Comparison of ENCODE assay signal across 1 cellular context in the genomic region with DNA sequence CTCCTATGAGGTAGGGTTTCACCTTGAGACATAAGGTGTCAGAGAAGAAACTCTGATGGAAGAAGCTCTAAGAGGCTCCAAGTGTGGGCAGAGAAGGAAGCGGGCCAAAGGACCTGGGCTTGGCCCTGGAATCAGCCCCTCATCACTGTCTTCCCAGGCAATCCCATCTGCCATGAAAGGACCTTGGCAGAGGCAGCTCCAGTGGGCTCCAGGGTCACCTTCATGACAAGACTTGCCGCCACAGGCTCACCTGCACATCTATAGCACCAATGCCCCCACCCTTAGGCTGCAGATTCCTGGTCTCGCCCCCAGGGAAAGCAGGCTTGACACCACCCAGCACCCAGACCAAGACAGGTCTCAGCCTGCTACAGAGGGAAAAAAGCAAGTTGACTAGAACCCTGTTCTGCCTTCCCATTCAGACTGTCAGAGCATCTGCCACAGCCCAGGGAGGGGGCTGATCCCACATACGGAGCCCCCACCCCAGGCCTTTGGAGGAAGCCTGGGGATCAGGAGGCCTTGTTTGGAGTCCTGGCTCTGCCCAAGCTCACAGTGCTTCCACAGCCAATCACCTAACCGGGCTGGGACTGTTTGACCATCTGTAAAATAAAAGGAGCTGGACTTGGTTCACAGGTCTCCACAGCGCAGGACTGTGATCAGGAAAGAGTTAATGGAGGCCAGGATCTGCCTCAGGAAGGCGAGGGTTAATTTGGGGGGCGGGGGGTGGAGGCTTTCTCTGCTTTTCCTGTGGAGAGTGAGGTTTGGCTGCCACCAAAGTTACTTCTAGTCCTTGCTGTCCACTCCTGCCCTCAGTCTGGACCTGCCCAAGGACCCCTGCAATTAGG.
TF ChIP-seq lines count a peak whose summit lies in the region.

TSS of gene FAM110D (plus strand) at position 809 of the 842 bp plus-strand sequence. CDS start 2,213 bp downstream, outside the sequence.

TF ChIP-seq in H1, 55 proteins besides CTCF, POLR2A, EP300 and RAD21:
- no peak for TF ChIP-seq SIRT6 (IDR thresholded peaks at IDR 0.05; ENCODE audit: low read length)
- no peak for TF ChIP-seq PHF8 (conservative IDR thresholded peaks at IDR 0.05; ENCODE audit: low read depth, low read length)
- TF ChIP-seq SUZ12 (IDR thresholded peaks at IDR 0.05; ENCODE audit: low read length): no peak
- no peak for TF ChIP-seq CEBPB (IDR thresholded peaks at IDR 0.05; ENCODE audit: low read depth, low read length)
